In genomic region chr6:51384736-51385135, GRCh38 we compare ENCODE assay signal across 8 cellular contexts.
"Had no signal": no experiment of that assay in that cellular context is flagged by ENCODE, and none has a peak within 500 bp of the region (broad histone marks: within the 10 kb centered on the region; RNA-seq: fewer than 3 reads in every experiment).

No MANE protein-coding gene starts in this region.

- ATAC-seq: GM23338, HepG2 had no signal

- H3K27ac ChIP-seq: HL-60 had no signal

- H2AFZ ChIP-seq: GM23338 had no signal

- H3K4me2 ChIP-seq: GM23338 had no signal

- DNase-seq: H9, HCEC 1CT, KBM-7 had no signal

- FAIRE-seq: H1, H54, HepG2 had no signal

- H3K4me3 ChIP-seq: GM23338 had no signal
